Comparison of ENCODE assay signal across 16 cellular contexts in genomic region chr12:80847575-80847974, GRCh38.
DNase-seq lines count a peak whose midpoint lies in the region; ATAC-seq and TF ChIP-seq lines count a peak whose summit lies in the region.
"Had no signal": no experiment of that assay in that cellular context is flagged by ENCODE, and none has a peak within 500 bp of the region (broad histone marks: within the 10 kb centered on the region; RNA-seq: fewer than 3 reads in every experiment).

No MANE protein-coding gene starts in this region.

- H3K9me2 ChIP-seq in GM23338 (ENCODE audit: insufficient read depth), result no peaks in the 10 kb centered on the region
- H3K9me2 ChIP-seq: SK-N-SH had no signal

- CTCF ChIA-PET in WTC11 (lab: Charles Lee), result interaction anchor here (1.4 to 2.9 kb wide), 2 partner anchors 10 to 12 kb away, joined by 4 to 22 read pairs; no protein-coding TSS in a partner anchor

- H2AFZ ChIP-seq in GM23338, result no peak overlapping the region

- H3K27me3 Mint-ChIP-seq in GM23338 (ENCODE audit: insufficient read depth, low read depth, poor library complexity) (no peaks in the 10 kb centered on the region), WTC11 (ENCODE audit: low read depth) (no peaks in the 10 kb centered on the region)
- H3K27me3 Mint-ChIP-seq: CD4-positive, alpha-beta memory T cell; T-cell had no signal

- H3K36me3 Mint-ChIP-seq in GM23338 (ENCODE audit: low read depth) (no peaks in the 10 kb centered on the region), WTC11 (no peaks in the 10 kb centered on the region)
- H3K36me3 Mint-ChIP-seq: CD4-positive, alpha-beta memory T cell; T-cell had no signal

- peak overlapping the region; percentile 42; the same call in 1 of the 2 replicates for H3K4me2 ChIP-seq in GM23338
- H3K4me2 ChIP-seq: SK-N-SH had no signal

- TF ChIP-seq CTCF in GM23338 (conservative IDR thresholded peaks at IDR 0.05; ENCODE audit: low read depth in 2 of 2), result no peak
- no peak for TF ChIP-seq CTCF in WTC11 (IDR thresholded peaks at IDR 0.05)
- TF ChIP-seq CTCF in GM10266 (IDR thresholded peaks at IDR 0.05; ENCODE audit: control insufficient read depth, insufficient read depth, low read depth, missing control alignments), result no peak

- no peaks in the 10 kb centered on the region for H3K9me3 ChIP-seq in HUES48 (ENCODE audit: control insufficient read depth, insufficient read depth, low read length)
- H3K9me3 ChIP-seq: SK-N-SH had no signal

- H3K4me1 Mint-ChIP-seq in GM23338, result peaks cover 44% of the 10 kb centered on the region
- peaks cover 52% of the 10 kb centered on the region for H3K4me1 Mint-ChIP-seq in WTC11
- H3K4me1 Mint-ChIP-seq: CD4-positive, alpha-beta memory T cell; T-cell had no signal

- no peaks in the 10 kb centered on the region for H4K20me1 ChIP-seq in GM23338 (replicated peaks; ENCODE audit: insufficient read depth)

- H3K79me2 ChIP-seq in GM23338 (replicated peaks; ENCODE audit: insufficient read depth), result no peaks in the 10 kb centered on the region

- ATAC-seq in GM23338 (peak; percentile 56; the same call in 2 of the 3 replicates), WTC11 (peak; percentile 60; the same call in 1 of the 2 replicates), left lobe of liver (no peak), sciatic nerve (no peak)
- ATAC-seq: T-cell had no signal

- H3K27ac Mint-ChIP-seq in GM23338 (peak overlapping the region; percentile 90), WTC11 (peak overlapping the region; percentile 51; the same call in 1 of the 2 replicates)
- H3K27ac Mint-ChIP-seq: CD4-positive, alpha-beta memory T cell; T-cell had no signal

- no peak overlapping the region for H3K9ac ChIP-seq in HUES48 (ENCODE audit: low read depth, low read length)
- H3K9ac ChIP-seq: SK-N-SH had no signal

- no peaks in the 10 kb centered on the region for H3F3A ChIP-seq in GM23338 (replicated peaks; ENCODE audit: low read depth)

- H3K9me3 Mint-ChIP-seq in GM23338 (no peaks in the 10 kb centered on the region), WTC11 (no peaks in the 10 kb centered on the region)

- H3K27me3 ChIP-seq in GM23338 (ENCODE audit: insufficient read depth), result no peaks in the 10 kb centered on the region
- no peaks in the 10 kb centered on the region for H3K27me3 ChIP-seq in HUES48 (ENCODE audit: control insufficient read depth, insufficient read depth, low read length)

- POLR2A ChIA-PET in WTC11 (lab: Charles Lee), result no interaction called here

- no peak overlapping the region for H3K4me3 Mint-ChIP-seq in GM23338
- no peak overlapping the region for H3K4me3 Mint-ChIP-seq in WTC11
- H3K4me3 Mint-ChIP-seq: CD4-positive, alpha-beta memory T cell; T-cell had no signal

- intact Hi-C loops in sciatic nerve (cut with DNase I), result no loop called here

- H3K4me3 ChIP-seq in GM23338 (no peak overlapping the region), HUES48 (ENCODE audit: low read depth, low read length) (no peak overlapping the region)

- H3K36me3 ChIP-seq in GM23338 (ENCODE audit: insufficient read depth) (no peaks in the 10 kb centered on the region), HUES48 (ENCODE audit: control insufficient read depth, insufficient read depth, low read length) (no peaks in the 10 kb centered on the region)

- no peak for DNase-seq in GM23338 (ENCODE audit: low spot score)
- DNase-seq in NCI-H345 (lab: John Stamatoyannopoulos, UW), result peak; percentile 25
- no peak for DNase-seq in WTC11 (ENCODE audit: low spot score)
- DNase-seq in GM10266 (ENCODE audit: extremely low spot score), result no peak
- no peak for DNase-seq in left lobe of liver (ENCODE audit: low spot score)
- no peak for DNase-seq in sciatic nerve (ENCODE audit: low spot score)
- DNase-seq: CD4-positive, alpha-beta memory T cell; GDM1; NCI-H1048; NCI-H2029 treated with DMSO at 0.1 percent for 48 hours; NCI-H446 treated with DMSO at 0.1 percent for 48 hours; Right ventricle myocardium superior; SK-N-SH; T-cell; T-helper 9 cell had no signal

- peaks cover 47% of the 10 kb centered on the region for H3K4me1 ChIP-seq in GM23338 (ENCODE audit: insufficient read depth)
- H3K4me1 ChIP-seq in HUES48 (ENCODE audit: control insufficient read depth, insufficient read depth, low read length), result peaks cover 51% of the 10 kb centered on the region

- H3K27ac ChIP-seq in GM23338 (ENCODE audit: low read depth), result 0 out of 2 replicates have a peak overlapping the region, but pooled peaks have one; percentile 15
- H3K27ac ChIP-seq in HUES48 (ENCODE audit: low read depth, low read length), result peak overlapping the region; percentile 71

TF ChIP-seq in WTC11, 78 proteins besides CTCF, POLR2A, EP300 and RAD21:
- TF ChIP-seq FOXJ3 (CRISPR knock-in tag; IDR thresholded peaks at IDR 0.05; ENCODE audit: borderline replicate concordance) (no peak), SMAD3 (CRISPR knock-in tag; IDR thresholded peaks at IDR 0.05; ENCODE audit: borderline replicate concordance) (no peak), ZNF138 (CRISPR knock-in tag; conservative IDR thresholded peaks at IDR 0.05) (no peak), ELF4 (CRISPR knock-in tag; IDR thresholded peaks at IDR 0.05; ENCODE audit: low read depth) (no peak), ZNF232 (CRISPR knock-in tag; IDR thresholded peaks at IDR 0.05) (no peak), USF2 (CRISPR knock-in tag; IDR thresholded peaks at IDR 0.05) (no peak), ETV6 (CRISPR knock-in tag; IDR thresholded peaks at IDR 0.05) (no peak), HMGXB4 (CRISPR knock-in tag; IDR thresholded peaks at IDR 0.05) (no peak), ATF3 (CRISPR knock-in tag; conservative IDR thresholded peaks at IDR 0.05) (no peak), ESRRA (CRISPR knock-in tag; IDR thresholded peaks at IDR 0.05; ENCODE audit: borderline replicate concordance) (no peak)
- TF ChIP-seq, protein P1, sequence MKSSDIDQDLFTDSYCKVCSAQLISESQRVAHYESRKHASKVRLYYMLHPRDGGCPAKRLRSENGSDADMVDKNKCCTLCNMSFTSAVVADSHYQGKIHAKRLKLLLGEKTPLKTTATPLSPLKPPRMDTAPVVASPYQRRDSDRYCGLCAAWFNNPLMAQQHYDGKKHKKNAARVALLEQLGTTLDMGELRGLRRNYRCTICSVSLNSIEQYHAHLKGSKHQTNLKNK (CRISPR knock-in tag; IDR thresholded peaks at IDR 0.05), result no peak
- TF ChIP-seq, protein P2, sequence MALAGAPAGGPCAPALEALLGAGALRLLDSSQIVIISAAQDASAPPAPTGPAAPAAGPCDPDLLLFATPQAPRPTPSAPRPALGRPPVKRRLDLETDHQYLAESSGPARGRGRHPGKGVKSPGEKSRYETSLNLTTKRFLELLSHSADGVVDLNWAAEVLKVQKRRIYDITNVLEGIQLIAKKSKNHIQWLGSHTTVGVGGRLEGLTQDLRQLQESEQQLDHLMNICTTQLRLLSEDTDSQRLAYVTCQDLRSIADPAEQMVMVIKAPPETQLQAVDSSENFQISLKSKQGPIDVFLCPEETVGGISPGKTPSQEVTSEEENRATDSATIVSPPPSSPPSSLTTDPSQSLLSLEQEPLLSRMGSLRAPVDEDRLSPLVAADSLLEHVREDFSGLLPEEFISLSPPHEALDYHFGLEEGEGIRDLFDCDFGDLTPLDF (CRISPR knock-in tag; IDR thresholded peaks at IDR 0.05), result no peak

Comparison
In these comparisons a context has a peak if more than half of its experiments do, and no peak if none do; other contexts are left out.
1. ATAC-seq: peak in GM23338 (single experiment) and WTC11 (single experiment); none in left lobe of liver (single experiment) and sciatic nerve (single experiment).